8 cellular contexts compared by ENCODE assay signal in the genomic region with DNA sequence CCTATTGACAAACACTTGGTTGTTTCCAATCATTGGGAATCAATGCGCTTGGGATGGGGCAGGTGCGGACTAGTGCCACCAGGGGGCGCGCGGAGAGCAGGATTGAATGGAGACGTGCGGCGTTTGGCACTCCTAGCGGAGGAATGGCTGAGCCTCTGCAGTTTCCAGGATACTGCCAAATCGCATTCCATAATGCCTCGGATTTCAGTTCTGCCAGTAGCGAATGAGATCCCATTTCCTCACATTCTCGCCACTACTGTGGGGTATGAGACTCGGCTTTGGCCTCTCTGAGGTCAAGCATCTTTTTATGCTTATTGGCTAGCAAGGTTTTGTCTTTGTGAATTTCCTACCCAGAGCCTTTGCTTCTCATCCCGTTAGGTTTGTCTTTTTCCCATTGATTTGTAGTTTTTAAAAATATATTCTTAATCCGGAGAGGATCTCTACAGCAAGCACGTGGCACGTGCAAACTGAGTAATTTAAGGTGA. TPM values are rescaled to one million over a fixed set of nuclear protein-coding genes. Genes with fewer than 3 reads are reported as not detected.
DNase-seq lines count a peak whose midpoint lies in the region; ATAC-seq and TF ChIP-seq lines count a peak whose summit lies in the region.

No MANE protein-coding gene starts in this region.

- H3K4me1 Mint-ChIP-seq in activated CD8-positive, alpha-beta T cell treated with anti-CD3 and anti-CD28 coated beads, Interleukin-2, amount 10 ng/mL, durations not matched to agents 7 days and 5 days (ENCODE audit: low read depth), result no peaks in the 10 kb centered on the region

- peak; percentile 64 for ATAC-seq in HG02763 (IDR thresholded peaks at IDR 0.05; ENCODE audit: unreplicated experiment)
- peak; percentile 82 for ATAC-seq in activated CD8-positive, alpha-beta T cell treated with anti-CD3 and anti-CD28 coated beads, Interleukin-2, amount 10 ng/mL, durations not matched to agents 7 days and 5 days
- no peak for ATAC-seq in HG02973 (IDR thresholded peaks at IDR 0.05; ENCODE audit: unreplicated experiment)

- peak; percentile 76 for TF ChIP-seq CTCF in GM12872 (IDR thresholded peaks at IDR 0.05; ENCODE audit: insufficient read depth, low read depth, low read length)
- TF ChIP-seq CTCF in dorsolateral prefrontal cortex (IDR thresholded peaks at IDR 0.05 in 54 of 56, conservative IDR thresholded peaks at IDR 0.05 in 2 of 56; ENCODE audit: low read depth in 1 of 56, partially characterized antibody in 56 of 56), result peak; percentile 87 to 100 (median 98)

- peak; percentile 48 for DNase-seq in NCI-H226
- DNase-seq in activated CD8-positive, alpha-beta T cell treated with anti-CD3 and anti-CD28 coated beads, Interleukin-2, amount 10 ng/mL, durations not matched to agents 7 days and 5 days, result peak; percentile 77
- peak; percentile 78 to 89 (median 86) for DNase-seq in dorsolateral prefrontal cortex
- peak; percentile 83 for DNase-seq in medulla oblongata (ENCODE audit: extremely low spot score)
- peak; percentile 29 to 36 for DNase-seq in stimulated activated CD8-positive, alpha-beta memory T cell treated with anti-CD3 and anti-CD28 coated beads, Interleukin-15, amount 100 ng/mL, for 4 hours (ENCODE audit: low read depth in 2 of 2)

- no peaks in the 10 kb centered on the region for H3K36me3 Mint-ChIP-seq in activated CD8-positive, alpha-beta T cell treated with anti-CD3 and anti-CD28 coated beads, Interleukin-2, amount 10 ng/mL, durations not matched to agents 7 days and 5 days (ENCODE audit: low read depth)

- CTCF ChIA-PET in activated CD8-positive, alpha-beta T cell treated with anti-CD3 and anti-CD28 coated beads, Interleukin-2, amount 10 ng/mL, durations not matched to agents 7 days and 5 days (lab: Charles Lee), result interaction anchor here (1.0 to 7.3 kb wide), 3 partner anchors 16 to 123 kb away, joined by 3 to 70 read pairs (median 49); no protein-coding TSS in a partner anchor

- H3K4me3 Mint-ChIP-seq in activated CD8-positive, alpha-beta T cell treated with anti-CD3 and anti-CD28 coated beads, Interleukin-2, amount 10 ng/mL, durations not matched to agents 7 days and 5 days, result no peak overlapping the region

- H3K27me3 Mint-ChIP-seq in activated CD8-positive, alpha-beta T cell treated with anti-CD3 and anti-CD28 coated beads, Interleukin-2, amount 10 ng/mL, durations not matched to agents 7 days and 5 days (ENCODE audit: low read depth), result no peaks in the 10 kb centered on the region

- H3K27ac ChIP-seq in dorsolateral prefrontal cortex, result peak overlapping the region in 3 of 59 donors; percentile 1 to 36 (median 27)

- H3K27ac Mint-ChIP-seq in activated CD8-positive, alpha-beta T cell treated with anti-CD3 and anti-CD28 coated beads, Interleukin-2, amount 10 ng/mL, durations not matched to agents 7 days and 5 days, result no peak overlapping the region

- peaks cover 0 to 32% (median 3%) of the 10 kb centered on the region in 45 donors for H3K27me3 ChIP-seq in dorsolateral prefrontal cortex

- H3K9me3 Mint-ChIP-seq in activated CD8-positive, alpha-beta T cell treated with anti-CD3 and anti-CD28 coated beads, Interleukin-2, amount 10 ng/mL, durations not matched to agents 7 days and 5 days (ENCODE audit: insufficient read depth), result no peaks in the 10 kb centered on the region

- H3K4me3 ChIP-seq in dorsolateral prefrontal cortex, result peak overlapping the region in 20 of 59 donors; percentile 7 to 43 (median 25)

- POLR2A ChIA-PET in activated CD8-positive, alpha-beta T cell treated with anti-CD3 and anti-CD28 coated beads, Interleukin-2, amount 10 ng/mL, durations not matched to agents 7 days and 5 days (lab: Charles Lee), result no interaction called here

- intact Hi-C loops in dorsolateral prefrontal cortex (cut with DNase I), result loop anchor here (1.0 to 5.0 kb wide), 3 partner anchors 109 to 123 kb away; no protein-coding TSS in a partner anchor

RNA-seq across cellular contexts. Expression of a gene that starts 28.7 kb away (rescaled TPM):
- not detected for total RNA-seq in activated CD8-positive, alpha-beta T cell treated with anti-CD3 and anti-CD28 coated beads, Interleukin-2, amount 10 ng/mL, durations not matched to agents 7 days and 5 days
- total RNA-seq in dorsolateral prefrontal cortex, result 1 to 10 TPM in 81 of 120 experiments, under 1 TPM in 25, not detected in 14; 0.45 to 5.5 (median 1.4) TPM

Comparison
In these comparisons a context has a peak if more than half of its experiments do, and no peak if none do; other contexts are left out.
1. DNase-seq: peak in every context shown above with its lines; median percentile 86 in dorsolateral prefrontal cortex; 83 in medulla oblongata; 77 in activated CD8-positive, alpha-beta T cell treated with anti-CD3 and anti-CD28 coated beads, Interleukin-2, amount 10 ng/mL, durations not matched to agents 7 days and 5 days; 48 in NCI-H226; 32 in stimulated activated CD8-positive, alpha-beta memory T cell treated with anti-CD3 and anti-CD28 coated beads, Interleukin-15, amount 100 ng/mL, for 4 hours.